Comparison of ENCODE assay signal across 2 cellular contexts in genomic region chr16:69201787-69202186, GRCh38.
TF ChIP-seq lines count a peak whose summit lies in the region.

No MANE protein-coding gene starts in this region.

TF ChIP-seq in IMR-90, 13 proteins besides CTCF, POLR2A, EP300 and RAD21:
- peak; percentile 77 for TF ChIP-seq CEBPB (IDR thresholded peaks at IDR 0.05; ENCODE audit: low read depth, low read length)
- TF ChIP-seq ELK1 (IDR thresholded peaks at IDR 0.05; ENCODE audit: borderline replicate concordance, low read depth, low read length): no peak
- 0 out of 2 replicates have a peak, but pooled peaks have one; percentile 14 for TF ChIP-seq FOS (IDR thresholded peaks at IDR 0.05; ENCODE audit: low read depth, low read length)
- no peak for TF ChIP-seq CHD1 (IDR thresholded peaks at IDR 0.05; ENCODE audit: low read depth, low read length)
TF ChIP-seq in IMR-90: peak in this region for 2.

TF ChIP-seq in K562, 482 proteins besides CTCF, POLR2A, EP300 and RAD21:
- TF ChIP-seq TAF7 (tag; IDR thresholded peaks at IDR 0.05) (no peak), CBX2 (IDR thresholded peaks at IDR 0.05; ENCODE audit: insufficient read depth, low read length, poor library complexity, severe bottlenecking) (no peak), RBM14 (IDR thresholded peaks at IDR 0.05; ENCODE audit: borderline replicate concordance, insufficient read depth, low read depth, low read length) (no peak), TARDBP (IDR thresholded peaks at IDR 0.05) (no peak), ZNF75A (CRISPR knock-in tag; IDR thresholded peaks at IDR 0.05) (no peak), FOXK2 (conservative IDR thresholded peaks at IDR 0.05 in 1 of 2, IDR thresholded peaks at IDR 0.05 in 1 of 2; ENCODE audit: low read depth in 2 of 2) (0 out of 4 replicates have a peak, but pooled peaks have one; percentile 20 to 45), FOS (IDR thresholded peaks at IDR 0.05; ENCODE audit: extremely low read depth, insufficient read length) (no peak)
